ENCODE assay signal across 24 cellular contexts in genomic region chr6:73956305-73956704, GRCh38.
"Had no signal": no experiment of that assay in that cellular context is flagged by ENCODE, and none has a peak within 500 bp of the region (broad histone marks: within the 10 kb centered on the region; RNA-seq: fewer than 3 reads in every experiment).

No MANE protein-coding gene starts in this region.

- H3K27ac Mint-ChIP-seq: dendritic cell treated with granulocyte-macrophage colony-stimulating factor and Interleukin-4, amounts not matched to agents 40 ng/mL and 50 ng/mL, for 4 days; effector memory CD8-positive, alpha-beta T cell; endodermal cell had no signal

- H3K27me3 ChIP-seq: colonic mucosa, esophagus muscularis mucosa, esophagus squamous epithelium, foreskin keratinocyte, gastrocnemius medialis, gastroesophageal sphincter, heart left ventricle, heart right ventricle had no signal

- H3K36me3 ChIP-seq: colonic mucosa, esophagus muscularis mucosa, esophagus squamous epithelium, gastrocnemius medialis, gastroesophageal sphincter, heart left ventricle, heart right ventricle had no signal

- ATAC-seq: effector memory CD8-positive, alpha-beta T cell; esophagus mucosa; gastrocnemius medialis; gastroesophageal sphincter; heart left ventricle; heart right ventricle had no signal

- H3K9me3 ChIP-seq: colonic mucosa, esophagus muscularis mucosa, esophagus squamous epithelium, gastrocnemius medialis, gastroesophageal sphincter, heart left ventricle had no signal

- H3K9me3 Mint-ChIP-seq: dendritic cell treated with granulocyte-macrophage colony-stimulating factor and Interleukin-4, amounts not matched to agents 40 ng/mL and 50 ng/mL, for 4 days; endodermal cell had no signal

- H3K4me1 ChIP-seq: colonic mucosa, gastrocnemius medialis, gastroesophageal sphincter, heart right ventricle had no signal

- H3K4me3 ChIP-seq: colonic mucosa, coronary artery, dorsolateral prefrontal cortex, esophagus muscularis mucosa, esophagus squamous epithelium, gastrocnemius medialis, gastroesophageal sphincter, heart left ventricle, heart right ventricle had no signal

- H3K4me3 Mint-ChIP-seq: dendritic cell treated with granulocyte-macrophage colony-stimulating factor and Interleukin-4, amounts not matched to agents 40 ng/mL and 50 ng/mL, for 4 days; effector memory CD8-positive, alpha-beta T cell; endodermal cell had no signal

- H3K27ac ChIP-seq: colonic mucosa, coronary artery, dorsolateral prefrontal cortex, epithelial cell of prostate, esophagus muscularis mucosa, esophagus squamous epithelium, foreskin keratinocyte, gastrocnemius medialis, gastroesophageal sphincter, heart left ventricle, heart right ventricle had no signal

- H3K27me3 Mint-ChIP-seq: dendritic cell treated with granulocyte-macrophage colony-stimulating factor and Interleukin-4, amounts not matched to agents 40 ng/mL and 50 ng/mL, for 4 days; effector memory CD8-positive, alpha-beta T cell had no signal

- DNase-seq: colonic mucosa; cortex of kidney; dermis blood vessel endothelial cell; dorsolateral prefrontal cortex; effector CD4-positive, alpha-beta T cell; effector CD8-positive, alpha-beta T cell; effector memory CD4-positive, alpha-beta T cell; effector memory CD8-positive, alpha-beta T cell; endodermal cell; erythroblast; esophagus squamous epithelium; foreskin fibroblast; gastrocnemius medialis; glutamatergic neuron; head of caudate nucleus; heart left ventricle; heart right ventricle had no signal
